8 cellular contexts compared by ENCODE assay signal in the genomic region with DNA sequence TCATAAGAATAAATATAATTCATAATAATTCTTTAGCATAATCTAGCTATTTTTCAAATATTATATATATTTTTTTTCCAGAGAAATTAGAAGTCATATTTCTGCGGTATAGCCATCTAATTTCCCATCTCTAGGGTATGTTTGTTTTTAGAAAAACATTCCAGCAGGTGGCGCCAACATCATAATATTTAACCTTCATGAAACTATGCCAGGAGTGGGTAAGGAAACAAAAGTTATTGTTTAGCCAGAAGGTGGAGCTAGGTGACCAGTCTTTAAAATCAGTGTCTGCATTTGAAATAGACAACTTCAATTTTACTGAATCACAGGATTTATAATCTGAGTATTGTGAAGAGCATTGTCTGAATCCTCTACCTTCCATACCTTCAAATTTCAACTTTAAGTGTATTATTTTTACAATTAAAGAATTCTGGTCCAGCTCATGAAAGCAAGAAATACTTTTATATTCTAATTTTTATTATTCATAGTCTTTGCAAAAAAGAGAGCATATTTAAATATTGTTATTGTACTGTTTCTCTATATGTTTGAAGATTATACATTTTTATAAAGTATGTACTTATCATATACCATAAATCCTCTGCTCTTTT. TPM values are rescaled to one million over a fixed set of nuclear protein-coding genes. Genes with fewer than 3 reads are reported as not detected.
A peak's percentile ranks its signal among the peaks of the same experiment; 100 is the strongest.
DNase-seq lines count a peak whose midpoint lies in the region; TF ChIP-seq lines count a peak whose summit lies in the region.

No MANE protein-coding gene starts in this region.

- H3K27ac ChIP-seq in GM23248 (no peak overlapping the region), OCI-LY3 (ENCODE audit: low read length) (no peak overlapping the region), esophagus squamous epithelium (no peak overlapping the region), tibial artery (no peak overlapping the region)

- H3K27me3 Mint-ChIP-seq in neural crest cell (ENCODE audit: low read depth) = peaks cover 14% of the 10 kb centered on the region

- no peaks in the 10 kb centered on the region for H3K9me2 ChIP-seq in GM23248 (ENCODE audit: insufficient read depth)

- TF ChIP-seq POLR2A in esophagus squamous epithelium (IDR thresholded peaks at IDR 0.05) = no peak

- no peak overlapping the region for H3K9ac ChIP-seq in GM23248
- H3K9ac ChIP-seq in OCI-LY3 (ENCODE audit: low read length) = no peak overlapping the region

- no peak overlapping the region for H3K27ac Mint-ChIP-seq in neural crest cell (ENCODE audit: unreplicated experiment)

- H4K20me1 ChIP-seq in GM23248 (ENCODE audit: insufficient read depth) (no peaks in the 10 kb centered on the region), OCI-LY3 (ENCODE audit: insufficient read depth, low read length) (no peaks in the 10 kb centered on the region)

- H3K9me3 ChIP-seq in GM23248 (ENCODE audit: low read depth) (no peaks in the 10 kb centered on the region), OCI-LY3 (ENCODE audit: insufficient read depth, low read length) (no peaks in the 10 kb centered on the region), esophagus squamous epithelium (no peaks in the 10 kb centered on the region), tibial artery (no peaks in the 10 kb centered on the region)

- no peaks in the 10 kb centered on the region for H3K36me3 Mint-ChIP-seq in neural crest cell (ENCODE audit: low read depth)

- 3 to 5% methylated on average over 2 of the region's 2 CpGs for WGBS in GM23248 (ENCODE audit: low coverage in 1 of 2, low lambda C conversion rate in 2 of 2, missing lambda C conversion rate in 2 of 2), 2 experiments
- 3 to 4% methylated on average over 2 of the region's 2 CpGs for WGBS in esophagus squamous epithelium, 2 donors

- in situ Hi-C loops in GM23248 (cut with MboI) = no loop called here

- H3F3A ChIP-seq in GM23248 (ENCODE audit: insufficient read depth) = no peaks in the 10 kb centered on the region

- H3K27me3 ChIP-seq in GM23248 (replicated peaks; ENCODE audit: insufficient read depth) = no peaks in the 10 kb centered on the region
- H3K27me3 ChIP-seq in OCI-LY3 (ENCODE audit: low read depth, low read length) = no peaks in the 10 kb centered on the region
- no peaks in the 10 kb centered on the region for H3K27me3 ChIP-seq in esophagus squamous epithelium
- H3K27me3 ChIP-seq in tibial artery = no peaks in the 10 kb centered on the region

- H3K79me2 ChIP-seq in GM23248 (ENCODE audit: insufficient read depth) (no peaks in the 10 kb centered on the region), OCI-LY3 (ENCODE audit: low read length) (no peaks in the 10 kb centered on the region)

- H2AFZ ChIP-seq in GM23248 = no peak overlapping the region
- H2AFZ ChIP-seq in OCI-LY3 (ENCODE audit: low read depth, low read length) = no peak overlapping the region

- DNase-seq in GDM1 (lab: John Stamatoyannopoulos, UW) = peak; percentile 57
- peak; percentile 94 for DNase-seq in GM23248
- DNase-seq in KG1 (lab: John Stamatoyannopoulos, UW) = peak; percentile 49
- peak; percentile 64 for DNase-seq in activated CD8-positive, alpha-beta memory T cell treated with anti-CD3 and anti-CD28 coated beads, Interleukin-2, amount 50 U/mL, for 48 hours
- DNase-seq in esophagus squamous epithelium (lab: John Stamatoyannopoulos, UW) = no peak
- peak; percentile 69 for DNase-seq in neural crest cell (ENCODE audit: low read depth, low spot score)
- DNase-seq in tibial artery = peak in 1 of 2 donors; percentile 62

- intact Hi-C loops in esophagus squamous epithelium (cut with DNase I) (no loop called here), tibial artery (cut with DNase I; ENCODE audit: low total_unique reads) (no loop called here)

- H3K9me3 Mint-ChIP-seq in neural crest cell = no peaks in the 10 kb centered on the region

- H3K4me3 Mint-ChIP-seq in neural crest cell = no peak overlapping the region

- H3K4me1 Mint-ChIP-seq in neural crest cell = no peaks in the 10 kb centered on the region

- H3K4me3 ChIP-seq in GM23248 (no peak overlapping the region), OCI-LY3 (ENCODE audit: low read length) (no peak overlapping the region), esophagus squamous epithelium (no peak overlapping the region), tibial artery (no peak overlapping the region)

- H3K36me3 ChIP-seq in GM23248 (ENCODE audit: low read depth) (no peaks in the 10 kb centered on the region), OCI-LY3 (replicated peaks; ENCODE audit: low read depth, low read length) (no peaks in the 10 kb centered on the region), esophagus squamous epithelium (no peaks in the 10 kb centered on the region), tibial artery (no peaks in the 10 kb centered on the region)

- H3K4me2 ChIP-seq in GM23248 (ENCODE audit: unreplicated experiment) = no peak overlapping the region
- no peak overlapping the region for H3K4me2 ChIP-seq in OCI-LY3 (ENCODE audit: low read length)

- TF ChIP-seq CTCF in OCI-LY3 (IDR thresholded peaks at IDR 0.05; ENCODE audit: low read depth, low read length) (peak; percentile 89), esophagus squamous epithelium (IDR thresholded peaks at IDR 0.05) (peak; percentile 57 to 79 (median 68)), neural crest cell (conservative IDR thresholded peaks at IDR 0.05) (peak; percentile 92), tibial artery (IDR thresholded peaks at IDR 0.05) (peak; percentile 69 to 88)

- H3K4me1 ChIP-seq in GM23248 (ENCODE audit: insufficient read depth) (no peaks in the 10 kb centered on the region), OCI-LY3 (ENCODE audit: low read length) (no peaks in the 10 kb centered on the region), esophagus squamous epithelium (no peaks in the 10 kb centered on the region), tibial artery (peaks cover 0 to 28% (median 2%) of the 10 kb centered on the region in 4 donors)

RNA-seq across cellular contexts. Expression of a gene that starts 15.7 kb away (rescaled TPM):
- total RNA-seq in GM23248 (2014; rRNA removed; shearing (Covaris generic)) = not detected in 2 replicates
- not detected in 2 replicates for polyA plus RNA-seq in GM23248 (2016; fragmentation: Nextera tagmentation; extraction: Ambion mirVana)
- total RNA-seq in esophagus squamous epithelium = not detected
- total RNA-seq in neural crest cell = not detected in 2 replicates

RNA-seq across cellular contexts. Expression of a gene that starts 46.4 kb away (rescaled TPM):
- 0.51 and 0.54 TPM in 2 replicates for total RNA-seq in GM23248 (2014; rRNA removed; shearing (Covaris generic))
- polyA plus RNA-seq in GM23248 (2016; fragmentation: Nextera tagmentation; extraction: Ambion mirVana) = 2.4 and 4.2 TPM in 2 replicates
- total RNA-seq in esophagus squamous epithelium = 10 to 100 TPM in 1 of 4 donors, 1 to 10 TPM in 3; 6.1 to 11.3 (median 8.0) TPM
- total RNA-seq in neural crest cell = 32.5 and 36.7 TPM in 2 replicates
